In genomic region chr9:99114846-99115500, GRCh38 we compare ENCODE assay signal across 22 cellular contexts. TPM values are rescaled to one million over a fixed set of nuclear protein-coding genes. Genes with fewer than 3 reads are reported as not detected.
DNase-seq lines count a peak whose midpoint lies in the region; ATAC-seq and TF ChIP-seq lines count a peak whose summit lies in the region.
"Had no signal": no experiment of that assay in that cellular context is flagged by ENCODE, and none has a peak within 500 bp of the region (broad histone marks: within the 10 kb centered on the region; RNA-seq: fewer than 3 reads in every experiment).

No MANE protein-coding gene starts in this region.

- H3K27me3 ChIP-seq in naive thymus-derived CD4-positive, alpha-beta T cell (ENCODE audit: control insufficient read depth in 2 of 2, insufficient read depth in 2 of 2, low read length in 2 of 2): no peaks in the 10 kb centered on the region
- no peaks in the 10 kb centered on the region for H3K27me3 ChIP-seq in tibial artery
- H3K27me3 ChIP-seq: heart left ventricle, SJCRH30, transverse colon had no signal

- no peak overlapping the region for H3K27ac ChIP-seq in naive thymus-derived CD4-positive, alpha-beta T cell (ENCODE audit: low read depth, low read length)
- H3K27ac ChIP-seq in tibial artery: peak overlapping the region; percentile 14 to 31
- H3K27ac ChIP-seq: SJCRH30 had no signal

- no peak for TF ChIP-seq CTCF in tibial artery (IDR thresholded peaks at IDR 0.05)

- intact Hi-C loops in activated CD4-positive, alpha-beta T cell treated with anti-CD3 and anti-CD28 coated beads, Interleukin-2, amount 10 ng/mL, durations not matched to agents 24 days and 14 days (cut with micrococcal nuclease): no loop called here
- intact Hi-C loops in naive thymus-derived CD4-positive, alpha-beta T cell (cut with micrococcal nuclease): loop anchor here (5.0 kb wide), 4 partner anchors 47 to 308 kb away; partner anchors contain the start of genes ALG2 (in 1 of the 2), GALNT12 (in 1 of the 2) and SEC61B (in 1 of the 2)
- intact Hi-C loops in tibial artery (cut with DNase I; ENCODE audit: low total_unique reads): no loop called here

- ATAC-seq in naive thymus-derived CD4-positive, alpha-beta T cell: no peak
- ATAC-seq in HG03469 (IDR thresholded peaks at IDR 0.05; ENCODE audit: unreplicated experiment) (no peak), HG03460 (IDR thresholded peaks at IDR 0.05; ENCODE audit: unreplicated experiment) (no peak)
- ATAC-seq: activated T-cell treated with anti-CD3 and anti-CD28 coated beads, Interleukin-2, amount 50 U/mL, for 72 hours had no signal

- no peak overlapping the region for H3K27ac Mint-ChIP-seq in activated CD4-positive, alpha-beta T cell treated with anti-CD3 and anti-CD28 coated beads, Interleukin-2, amount 10 ng/mL, durations not matched to agents 24 days and 14 days
- H3K27ac Mint-ChIP-seq in naive thymus-derived CD4-positive, alpha-beta T cell: peak overlapping the region in 3 of 9 donors; percentile 31 to 84 (median 58)
- no peak overlapping the region for H3K27ac Mint-ChIP-seq in T-helper 2 cell treated with Interferon-gamma antibody and Interleukin-4, amounts not matched to agents 5 μg/mL and 100 μg/mL, for 36 hours
- H3K27ac Mint-ChIP-seq: activated naive CD4-positive, alpha-beta T cell treated with anti-CD3 and anti-CD28 coated beads for 36 hours; activated T-cell treated with anti-CD3 and anti-CD28 coated beads, Interleukin-2, amount 50 U/mL, for 72 hours had no signal

- no peak overlapping the region for H3K4me3 ChIP-seq in naive thymus-derived CD4-positive, alpha-beta T cell (ENCODE audit: low read length)
- H3K4me3 ChIP-seq in tibial artery: no peak overlapping the region
- H3K4me3 ChIP-seq: heart left ventricle, SJCRH30, transverse colon had no signal

- POLR2A ChIA-PET in naive thymus-derived CD4-positive, alpha-beta T cell (lab: Charles Lee): interaction anchor here (0.6 to 4.5 kb wide), 6 partner anchors 8 to 59 kb away, joined by 3 to 48 read pairs (median 8); partner anchors contain the start of gene TGFBR1

- H3K27me3 Mint-ChIP-seq in activated CD4-positive, alpha-beta T cell treated with anti-CD3 and anti-CD28 coated beads, Interleukin-2, amount 10 ng/mL, durations not matched to agents 24 days and 14 days: no peaks in the 10 kb centered on the region
- no peaks in the 10 kb centered on the region for H3K27me3 Mint-ChIP-seq in naive thymus-derived CD4-positive, alpha-beta T cell
- no peaks in the 10 kb centered on the region for H3K27me3 Mint-ChIP-seq in T-helper 2 cell treated with Interferon-gamma antibody and Interleukin-4, amounts not matched to agents 5 μg/mL and 100 μg/mL, for 36 hours (ENCODE audit: low read depth)
- H3K27me3 Mint-ChIP-seq: memory B cell had no signal

- no peak overlapping the region for H3K4me3 Mint-ChIP-seq in activated CD4-positive, alpha-beta T cell treated with anti-CD3 and anti-CD28 coated beads, Interleukin-2, amount 10 ng/mL, durations not matched to agents 24 days and 14 days
- H3K4me3 Mint-ChIP-seq in naive thymus-derived CD4-positive, alpha-beta T cell: peak overlapping the region in 7 of 10 donors; percentile 5 to 83 (median 40)
- H3K4me3 Mint-ChIP-seq in T-helper 2 cell treated with Interferon-gamma antibody and Interleukin-4, amounts not matched to agents 5 μg/mL and 100 μg/mL, for 36 hours: no peak overlapping the region
- H3K4me3 Mint-ChIP-seq: activated naive CD4-positive, alpha-beta T cell treated with anti-CD3 and anti-CD28 coated beads for 36 hours; memory B cell had no signal

- DNase-seq in activated CD4-positive, alpha-beta T cell treated with anti-CD3 and anti-CD28 coated beads, Interleukin-2, amount 10 ng/mL, durations not matched to agents 24 days and 14 days: peak; percentile 45
- DNase-seq in activated CD4-positive, alpha-beta T cell treated with anti-CD3 and anti-CD28 coated beads for 1 hour: no peak
- peak; percentile 60 for DNase-seq in amniotic epithelial cell (ENCODE audit: low read depth)
- DNase-seq in naive thymus-derived CD4-positive, alpha-beta T cell: no peak
- DNase-seq in tibial artery: no peak
- DNase-seq in T-helper 2 cell treated with Interferon-gamma antibody and Interleukin-4, amounts not matched to agents 5 μg/mL and 100 μg/mL, for 36 hours (ENCODE audit: low spot score): no peak
- DNase-seq: 8988T; activated CD4-positive, alpha-beta T cell treated with anti-CD3 and anti-CD28 coated beads for 48 hours; activated naive CD4-positive, alpha-beta T cell treated with anti-CD3 and anti-CD28 coated beads for 36 hours; activated T-cell treated with anti-CD3 and anti-CD28 coated beads, Interleukin-2, amount 50 U/mL, for 72 hours; aorta; DMS79 treated with DMSO at 0.1 percent for 48 hours; heart left ventricle; NCI-H1048; NCI-H187; NCI-H526 treated with DMSO at 0.1 percent for 48 hours; SJCRH30; T-helper 2 cell; transverse colon had no signal

- H3K9me3 ChIP-seq in naive thymus-derived CD4-positive, alpha-beta T cell (ENCODE audit: control insufficient read depth in 2 of 3, low read length in 3 of 3): no peaks in the 10 kb centered on the region
- no peaks in the 10 kb centered on the region for H3K9me3 ChIP-seq in tibial artery
- H3K9me3 ChIP-seq: heart left ventricle, SJCRH30, transverse colon had no signal

- H3K4me1 Mint-ChIP-seq in activated CD4-positive, alpha-beta T cell treated with anti-CD3 and anti-CD28 coated beads, Interleukin-2, amount 10 ng/mL, durations not matched to agents 24 days and 14 days: peaks cover 62% of the 10 kb centered on the region
- peaks cover 60 to 97% (median 88%) of the 10 kb centered on the region in 7 donors for H3K4me1 Mint-ChIP-seq in naive thymus-derived CD4-positive, alpha-beta T cell
- H3K4me1 Mint-ChIP-seq in T-helper 2 cell treated with Interferon-gamma antibody and Interleukin-4, amounts not matched to agents 5 μg/mL and 100 μg/mL, for 36 hours (ENCODE audit: low read depth): peaks cover 67% of the 10 kb centered on the region

- peaks cover 19% of the 10 kb centered on the region for H3K36me3 Mint-ChIP-seq in activated CD4-positive, alpha-beta T cell treated with anti-CD3 and anti-CD28 coated beads, Interleukin-2, amount 10 ng/mL, durations not matched to agents 24 days and 14 days (ENCODE audit: low read depth)
- peaks cover 0 to 35% (median 4%) of the 10 kb centered on the region in 5 donors for H3K36me3 Mint-ChIP-seq in naive thymus-derived CD4-positive, alpha-beta T cell
- H3K36me3 Mint-ChIP-seq in T-helper 2 cell treated with Interferon-gamma antibody and Interleukin-4, amounts not matched to agents 5 μg/mL and 100 μg/mL, for 36 hours (ENCODE audit: low read depth): peaks cover 32% of the 10 kb centered on the region

- H3K4me1 ChIP-seq in naive thymus-derived CD4-positive, alpha-beta T cell (ENCODE audit: control insufficient read depth in 2 of 2, insufficient read depth in 2 of 2, low read length in 2 of 2): peaks cover 81% of the 10 kb centered on the region in 2 donors
- peaks cover 0 to 83% (median 43%) of the 10 kb centered on the region in 4 donors for H3K4me1 ChIP-seq in tibial artery

- no peaks in the 10 kb centered on the region for H3K9me3 Mint-ChIP-seq in activated CD4-positive, alpha-beta T cell treated with anti-CD3 and anti-CD28 coated beads, Interleukin-2, amount 10 ng/mL, durations not matched to agents 24 days and 14 days
- no peaks in the 10 kb centered on the region for H3K9me3 Mint-ChIP-seq in naive thymus-derived CD4-positive, alpha-beta T cell
- H3K9me3 Mint-ChIP-seq in T-helper 2 cell treated with Interferon-gamma antibody and Interleukin-4, amounts not matched to agents 5 μg/mL and 100 μg/mL, for 36 hours: no peaks in the 10 kb centered on the region
- H3K9me3 Mint-ChIP-seq: activated naive CD4-positive, alpha-beta T cell treated with anti-CD3 and anti-CD28 coated beads for 36 hours; activated T-cell treated with anti-CD3 and anti-CD28 coated beads, Interleukin-2, amount 50 U/mL, for 72 hours; memory B cell had no signal

- CTCF ChIA-PET in naive thymus-derived CD4-positive, alpha-beta T cell (lab: Charles Lee): interaction anchor here (2.2 kb wide), 1 partner anchor 20 kb away, joined by 6 read pairs; no protein-coding TSS in a partner anchor

- H3K36me3 ChIP-seq in naive thymus-derived CD4-positive, alpha-beta T cell (ENCODE audit: control insufficient read depth in 2 of 3, insufficient read depth in 3 of 3, low read length in 3 of 3): no peaks in the 10 kb centered on the region
- H3K36me3 ChIP-seq in tibial artery: no peaks in the 10 kb centered on the region
- H3K36me3 ChIP-seq: transverse colon had no signal

RNA-seq across cellular contexts. Expression of gene TGFBR1, which starts 10.1 kb away (rescaled TPM):
- total RNA-seq in activated CD4-positive, alpha-beta T cell treated with anti-CD3 and anti-CD28 coated beads, Interleukin-2, amount 10 ng/mL, durations not matched to agents 24 days and 14 days: 29.7 and 35.3 TPM in 2 replicates
- 10 to 100 TPM; 20.6 to 95.5 (median 29.5) TPM for total RNA-seq in naive thymus-derived CD4-positive, alpha-beta T cell
- 10 to 100 TPM; 18.3 to 22.0 TPM for polyA plus RNA-seq in naive thymus-derived CD4-positive, alpha-beta T cell

Comparison
In these comparisons a context has a peak if more than half of its experiments do, and no peak if none do; other contexts are left out.
1. DNase-seq: peak in activated CD4-positive, alpha-beta T cell treated with anti-CD3 and anti-CD28 coated beads, Interleukin-2, amount 10 ng/mL, durations not matched to agents 24 days and 14 days (single experiment) and amniotic epithelial cell (single experiment); none in activated CD4-positive, alpha-beta T cell treated with anti-CD3 and anti-CD28 coated beads for 1 hour (single experiment), naive thymus-derived CD4-positive, alpha-beta T cell (0 of 9), tibial artery (0 of 2) and T-helper 2 cell treated with Interferon-gamma antibody and Interleukin-4, amounts not matched to agents 5 μg/mL and 100 μg/mL, for 36 hours (single experiment).
2. H3K4me3 Mint-ChIP-seq: peak in naive thymus-derived CD4-positive, alpha-beta T cell (7 of 10); none in activated CD4-positive, alpha-beta T cell treated with anti-CD3 and anti-CD28 coated beads, Interleukin-2, amount 10 ng/mL, durations not matched to agents 24 days and 14 days (single experiment) and T-helper 2 cell treated with Interferon-gamma antibody and Interleukin-4, amounts not matched to agents 5 μg/mL and 100 μg/mL, for 36 hours (single experiment).
3. intact Hi-C loops: an anchor here in naive thymus-derived CD4-positive, alpha-beta T cell (5.0 kb wide); none called in activated CD4-positive, alpha-beta T cell treated with anti-CD3 and anti-CD28 coated beads, Interleukin-2, amount 10 ng/mL, durations not matched to agents 24 days and 14 days and tibial artery.